17 cellular contexts compared by ENCODE assay signal in genomic region chr5:69213513-69214215, GRCh38. TPM values are rescaled to one million over a fixed set of nuclear protein-coding genes. Genes with fewer than 3 reads are reported as not detected.
A peak's percentile ranks its signal among the peaks of the same experiment; 100 is the strongest.
DNase-seq lines count a peak whose midpoint lies in the region; ATAC-seq and TF ChIP-seq lines count a peak whose summit lies in the region.
"Had no signal": no experiment of that assay in that cellular context is flagged by ENCODE, and none has a peak within 500 bp of the region (broad histone marks: within the 10 kb centered on the region; RNA-seq: fewer than 3 reads in every experiment).

No MANE protein-coding gene starts in this region.

- no peak overlapping the region for H3K4me3 ChIP-seq in choroid plexus epithelial cell (ENCODE audit: low read depth, low read length)
- H3K4me3 ChIP-seq: esophagus muscularis mucosa, stomach, uterus had no signal

- DNase-seq in ELR (ENCODE audit: low read depth), result peak; percentile 66
- DNase-seq in NCI-H226, result peak; percentile 56
- DNase-seq in choroid plexus epithelial cell (ENCODE audit: low read depth), result peak; percentile 65
- peak; percentile 69 for DNase-seq in myocyte (ENCODE audit: low read depth)
- DNase-seq in ecto neural progenitor cell (ENCODE audit: low spot score), result no peak
- DNase-seq in activated T-cell treated with anti-CD3 and anti-CD28 coated beads for 4 hours, result no peak
- DNase-seq: activated CD4-positive, alpha-beta T cell treated with anti-CD3 and anti-CD28 coated beads for 36 hours; activated naive CD8-positive, alpha-beta T cell treated with anti-CD3 and anti-CD28 coated beads, Interleukin-2, amount 50 U/mL, for 24 hours; activated T-cell treated with anti-CD3 and anti-CD28 coated beads, Interleukin-2, amount 50 U/mL, for 4 hours; CD8-positive, alpha-beta memory T cell; GF-D8; natural killer cell; NCI-H1105; stomach; uterus had no signal

- no peak for ATAC-seq in HG02885 (IDR thresholded peaks at IDR 0.05; ENCODE audit: poor library complexity, unreplicated experiment)
- ATAC-seq: activated CD4-positive, alpha-beta T cell treated with anti-CD3 and anti-CD28 coated beads for 36 hours; activated naive CD8-positive, alpha-beta T cell treated with anti-CD3 and anti-CD28 coated beads, Interleukin-2, amount 50 U/mL, for 24 hours; activated T-cell treated with anti-CD3 and anti-CD28 coated beads, Interleukin-2, amount 50 U/mL, for 4 hours; natural killer cell had no signal

- TF ChIP-seq CTCF in choroid plexus epithelial cell (conservative IDR thresholded peaks at IDR 0.05; ENCODE audit: low read depth, low read length), result no peak

RNA-seq across cellular contexts. Expression of gene CDK7, which starts 21.0 kb away (rescaled TPM):
- 21.7 and 24.6 TPM in 2 replicates for total RNA-seq in myocyte
- polyA plus RNA-seq in myocyte (2012), result 42.7 TPM

RNA-seq across cellular contexts. Expression of gene CENPH, which starts 24.3 kb away (rescaled TPM):
- 6.5 and 8.3 TPM in 2 replicates for total RNA-seq in myocyte
- 4.3 TPM for polyA plus RNA-seq in myocyte (2012)

RNA-seq across cellular contexts. Expression of gene CCNB1, which starts 46.7 kb away (rescaled TPM):
- 10.7 and 12.8 TPM in 2 replicates for total RNA-seq in myocyte
- polyA plus RNA-seq in myocyte (2012), result 7.6 TPM

Comparison
In these comparisons a context has a peak if more than half of its experiments do, and no peak if none do; other contexts are left out.
1. DNase-seq: peak in ELR (single experiment), NCI-H226 (single experiment), choroid plexus epithelial cell (single experiment) and myocyte (single experiment); none in ecto neural progenitor cell (single experiment) and activated T-cell treated with anti-CD3 and anti-CD28 coated beads for 4 hours (single experiment).